Comparison of ENCODE assay signal across 15 cellular contexts in genomic region chr7:568681-569035, GRCh38. TPM values are rescaled to one million over a fixed set of nuclear protein-coding genes. Genes with fewer than 3 reads are reported as not detected.
DNase-seq lines count a peak whose midpoint lies in the region; ATAC-seq, FAIRE-seq and TF ChIP-seq lines count a peak whose summit lies in the region.
"Had no signal": no experiment of that assay in that cellular context is flagged by ENCODE, and none has a peak within 500 bp of the region (broad histone marks: within the 10 kb centered on the region; RNA-seq: fewer than 3 reads in every experiment).

No MANE protein-coding gene starts in this region.

- no peak overlapping the region for H3K27ac Mint-ChIP-seq in activated T-cell treated with anti-CD3 and anti-CD28 coated beads, Interleukin-2, amount 50 U/mL, for 72 hours
- H3K27ac Mint-ChIP-seq in GM23338 = no peak overlapping the region

- H3K9me3 ChIP-seq in hepatocyte (ENCODE audit: low read depth) (no peaks in the 10 kb centered on the region), smooth muscle cell (replicated peaks; ENCODE audit: low read depth) (no peaks in the 10 kb centered on the region)
- H3K9me3 ChIP-seq: pancreas, spleen had no signal

- H3K9me2 ChIP-seq in hepatocyte (replicated peaks; ENCODE audit: insufficient read depth) (no peaks in the 10 kb centered on the region), GM23338 (ENCODE audit: insufficient read depth) (peaks cover 5% of the 10 kb centered on the region)

- H3K9ac ChIP-seq in smooth muscle cell (ENCODE audit: low read depth) = no peak overlapping the region

- FAIRE-seq in urothelium cell line (lab: Jason Lieb, UNC) = no peak
- FAIRE-seq: bronchial epithelial cell, pancreas had no signal

- H2AFZ ChIP-seq in hepatocyte = no peak overlapping the region
- no peak overlapping the region for H2AFZ ChIP-seq in smooth muscle cell (ENCODE audit: low read depth)
- H2AFZ ChIP-seq in GM23338 = no peak overlapping the region

- no peak for TF ChIP-seq CTCF in hepatocyte (IDR thresholded peaks at IDR 0.05; ENCODE audit: poor library complexity)
- TF ChIP-seq CTCF in smooth muscle cell (IDR thresholded peaks at IDR 0.05; ENCODE audit: borderline replicate concordance, insufficient read depth, poor library complexity, severe bottlenecking) = no peak
- TF ChIP-seq CTCF in GM23338 (conservative IDR thresholded peaks at IDR 0.05; ENCODE audit: low read depth in 2 of 2) = no peak

- peak; percentile 9 for DNase-seq in GM04503 (ENCODE audit: low read depth)
- peak; percentile 55 for DNase-seq in dedifferentiated amniotic fluid mesenchymal stem cell (ENCODE audit: extremely low spot score)
- DNase-seq in hepatocyte (ENCODE audit: low spot score) = peak; percentile 46
- no peak for DNase-seq in smooth muscle cell (lab: John Stamatoyannopoulos, UW; ENCODE audit: unreplicated experiment)
- no peak for DNase-seq in activated T-cell treated with anti-CD3 and anti-CD28 coated beads, Interleukin-2, amount 50 U/mL, for 72 hours
- DNase-seq in GM23338 (ENCODE audit: low spot score) = no peak
- no peak for DNase-seq in urothelium cell line (ENCODE audit: low spot score)
- DNase-seq: activated CD4-positive, alpha-beta T cell treated with anti-CD3 and anti-CD28 coated beads, Interleukin-2, amount 50 U/mL, for 48 hours; activated T-cell treated with anti-CD3 and anti-CD28 coated beads, Interleukin-2, amount 50 U/mL, for 4 hours; Karpas-422; spleen had no signal

- H3K4me1 ChIP-seq in hepatocyte (ENCODE audit: insufficient read depth) = no peaks in the 10 kb centered on the region
- H3K4me1 ChIP-seq in smooth muscle cell (ENCODE audit: low read depth) = no peaks in the 10 kb centered on the region
- H3K4me1 ChIP-seq in GM23338 (ENCODE audit: insufficient read depth) = no peaks in the 10 kb centered on the region; the same call in 1 of the 2 replicates
- H3K4me1 ChIP-seq: pancreas had no signal

- H4K20me1 ChIP-seq in hepatocyte (ENCODE audit: insufficient read depth, poor library complexity, severe bottlenecking) = no peaks in the 10 kb centered on the region
- no peaks in the 10 kb centered on the region for H4K20me1 ChIP-seq in smooth muscle cell (ENCODE audit: low read depth)
- H4K20me1 ChIP-seq in GM23338 (replicated peaks; ENCODE audit: insufficient read depth) = no peaks in the 10 kb centered on the region

- H3K36me3 ChIP-seq in hepatocyte (replicated peaks; ENCODE audit: insufficient read depth, low read depth) = no peaks in the 10 kb centered on the region
- H3K36me3 ChIP-seq in smooth muscle cell (ENCODE audit: low read depth) = no peaks in the 10 kb centered on the region
- H3K36me3 ChIP-seq in GM23338 (ENCODE audit: insufficient read depth) = no peaks in the 10 kb centered on the region
- H3K36me3 ChIP-seq: pancreas had no signal

- WGBS in hepatocyte (ENCODE audit: low lambda C conversion rate, missing lambda C conversion rate) = 72% methylated on average over 17 of the region's 17 CpGs
- 38% methylated on average over 17 of the region's 17 CpGs for WGBS in smooth muscle cell (ENCODE audit: low lambda C conversion rate)

- H3K36me3 Mint-ChIP-seq in activated T-cell treated with anti-CD3 and anti-CD28 coated beads, Interleukin-2, amount 50 U/mL, for 72 hours (ENCODE audit: insufficient read depth in 2 of 2) = no peaks in the 10 kb centered on the region
- H3K36me3 Mint-ChIP-seq in GM23338 (ENCODE audit: low read depth) = peaks cover 3% of the 10 kb centered on the region; the same call in 2 of the 3 replicates
- H3K36me3 Mint-ChIP-seq: activated naive CD4-positive, alpha-beta T cell treated with anti-CD3 and anti-CD28 coated beads, Interleukin-2, amount 50 U/mL, for 72 hours; CD14-positive monocyte had no signal

- no peaks in the 10 kb centered on the region for H3K27me3 Mint-ChIP-seq in activated T-cell treated with anti-CD3 and anti-CD28 coated beads, Interleukin-2, amount 50 U/mL, for 72 hours (ENCODE audit: low read depth)
- peaks cover 4% of the 10 kb centered on the region for H3K27me3 Mint-ChIP-seq in GM23338 (ENCODE audit: insufficient read depth, low read depth, poor library complexity)

- H3K4me3 Mint-ChIP-seq in activated T-cell treated with anti-CD3 and anti-CD28 coated beads, Interleukin-2, amount 50 U/mL, for 72 hours = no peak overlapping the region
- no peak overlapping the region for H3K4me3 Mint-ChIP-seq in GM23338
- H3K4me3 Mint-ChIP-seq: activated T-cell treated with anti-CD3 and anti-CD28 coated beads, Interleukin-2, amount 50 U/mL, for 4 hours; CD14-positive monocyte had no signal

- H3K27me3 ChIP-seq in hepatocyte (no peaks in the 10 kb centered on the region), smooth muscle cell (ENCODE audit: low read depth) (no peaks in the 10 kb centered on the region), GM23338 (ENCODE audit: insufficient read depth) (no peaks in the 10 kb centered on the region)
- H3K27me3 ChIP-seq: pancreas, spleen had no signal

- H3K4me2 ChIP-seq in hepatocyte = no peak overlapping the region
- peak overlapping the region; percentile 57 for H3K4me2 ChIP-seq in smooth muscle cell
- no peak overlapping the region for H3K4me2 ChIP-seq in GM23338

- H3F3A ChIP-seq in smooth muscle cell (ENCODE audit: low read depth) = no peaks in the 10 kb centered on the region
- H3F3A ChIP-seq in GM23338 (replicated peaks; ENCODE audit: low read depth) = no peaks in the 10 kb centered on the region

- H3K27ac ChIP-seq in hepatocyte (no peak overlapping the region), smooth muscle cell (ENCODE audit: low read depth) (peak overlapping the region; percentile 84), GM23338 (ENCODE audit: low read depth) (no peak overlapping the region)
- H3K27ac ChIP-seq: pancreas had no signal

- ATAC-seq in activated T-cell treated with anti-CD3 and anti-CD28 coated beads, Interleukin-2, amount 50 U/mL, for 72 hours (replicated peaks in 1 of 2) = no peak
- no peak for ATAC-seq in GM23338
- ATAC-seq: activated naive CD4-positive, alpha-beta T cell treated with anti-CD3 and anti-CD28 coated beads, Interleukin-2, amount 50 U/mL, for 72 hours; activated T-cell treated with anti-CD3 and anti-CD28 coated beads, Interleukin-2, amount 50 U/mL, for 4 hours; pancreas had no signal

- H3K79me2 ChIP-seq in hepatocyte (no peaks in the 10 kb centered on the region), smooth muscle cell (ENCODE audit: low read depth) (no peaks in the 10 kb centered on the region), GM23338 (replicated peaks; ENCODE audit: insufficient read depth) (peaks cover 4% of the 10 kb centered on the region; the same call in 1 of the 2 replicates)

- no peaks in the 10 kb centered on the region for H3K9me3 Mint-ChIP-seq in activated T-cell treated with anti-CD3 and anti-CD28 coated beads, Interleukin-2, amount 50 U/mL, for 72 hours
- H3K9me3 Mint-ChIP-seq in GM23338 = peaks cover 4% of the 10 kb centered on the region; the same call in 1 of the 3 replicates
- H3K9me3 Mint-ChIP-seq: activated naive CD4-positive, alpha-beta T cell treated with anti-CD3 and anti-CD28 coated beads, Interleukin-2, amount 50 U/mL, for 72 hours; activated T-cell treated with anti-CD3 and anti-CD28 coated beads, Interleukin-2, amount 50 U/mL, for 4 hours had no signal

- H3K4me1 Mint-ChIP-seq in activated T-cell treated with anti-CD3 and anti-CD28 coated beads, Interleukin-2, amount 50 U/mL, for 72 hours (ENCODE audit: low read depth) = no peaks in the 10 kb centered on the region
- H3K4me1 Mint-ChIP-seq in GM23338 = peaks cover 14% of the 10 kb centered on the region
- H3K4me1 Mint-ChIP-seq: CD14-positive monocyte had no signal

- no peak overlapping the region for H3K4me3 ChIP-seq in hepatocyte
- no peak overlapping the region for H3K4me3 ChIP-seq in smooth muscle cell
- no peak overlapping the region for H3K4me3 ChIP-seq in GM23338
- H3K4me3 ChIP-seq: pancreas, spleen had no signal

TF ChIP-seq in GM23338, 12 proteins besides CTCF, POLR2A, EP300 and RAD21 (continues in another document):
- TF ChIP-seq, protein P1, sequence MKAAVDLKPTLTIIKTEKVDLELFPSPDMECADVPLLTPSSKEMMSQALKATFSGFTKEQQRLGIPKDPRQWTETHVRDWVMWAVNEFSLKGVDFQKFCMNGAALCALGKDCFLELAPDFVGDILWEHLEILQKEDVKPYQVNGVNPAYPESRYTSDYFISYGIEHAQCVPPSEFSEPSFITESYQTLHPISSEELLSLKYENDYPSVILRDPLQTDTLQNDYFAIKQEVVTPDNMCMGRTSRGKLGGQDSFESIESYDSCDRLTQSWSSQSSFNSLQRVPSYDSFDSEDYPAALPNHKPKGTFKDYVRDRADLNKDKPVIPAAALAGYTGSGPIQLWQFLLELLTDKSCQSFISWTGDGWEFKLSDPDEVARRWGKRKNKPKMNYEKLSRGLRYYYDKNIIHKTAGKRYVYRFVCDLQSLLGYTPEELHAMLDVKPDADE (IDR thresholded peaks at IDR 0.05) = no peak
- TF ChIP-seq POLR2AphosphoS5 (IDR thresholded peaks at IDR 0.05; ENCODE audit: low read depth) (no peak), ZNF114 (CRISPR knock-in tag; IDR thresholded peaks at IDR 0.05) (no peak), EZH2phosphoT487 (IDR thresholded peaks at IDR 0.05; ENCODE audit: unreplicated experiment) (no peak), ZNF331 (CRISPR knock-in tag; IDR thresholded peaks at IDR 0.05; ENCODE audit: low read depth) (no peak), JUNB (IDR thresholded peaks at IDR 0.05; ENCODE audit: unreplicated experiment) (no peak), EZH2 (IDR thresholded peaks at IDR 0.05; ENCODE audit: low read depth, unreplicated experiment) (no peak)

RNA-seq across cellular contexts. Expression of gene PDGFA, which starts 49.0 kb away (rescaled TPM):
- total RNA-seq in hepatocyte (56.6 and 63.1 TPM in 2 replicates), smooth muscle cell (68.1 and 97.2 TPM in 2 replicates)
- polyA plus RNA-seq in hepatocyte (22.3 and 30.7 TPM in 2 replicates), smooth muscle cell (32.0 and 33.7 TPM in 2 replicates), GM23338 (2016; fragmentation: Nextera tagmentation; extraction: Ambion mirVana) (35.6 and 39.5 TPM in 2 replicates)
- 10 to 100 TPM in 1 of 2 donors, 1 to 10 TPM in 1; 10.0 to 16.0 TPM for total RNA-seq in activated T-cell treated with anti-CD3 and anti-CD28 coated beads, Interleukin-2, amount 50 U/mL, for 72 hours
- total RNA-seq in GM23338 (2014; rRNA removed; shearing (Covaris generic)) = 32.2 and 43.1 TPM in 2 replicates

Comparison
In these comparisons a context has a peak if more than half of its experiments do, and no peak if none do; other contexts are left out.
1. DNase-seq: peak in GM04503 (single experiment), dedifferentiated amniotic fluid mesenchymal stem cell (single experiment) and hepatocyte (single experiment); none in smooth muscle cell (single experiment), activated T-cell treated with anti-CD3 and anti-CD28 coated beads, Interleukin-2, amount 50 U/mL, for 72 hours (0 of 2), GM23338 (single experiment) and urothelium cell line (single experiment).